ENCODE assay signal across 27 cellular contexts in genomic region chr11:127226959-127227358, GRCh38.
"Had no signal": no experiment of that assay in that cellular context is flagged by ENCODE, and none has a peak within 500 bp of the region (broad histone marks: within the 10 kb centered on the region; RNA-seq: fewer than 3 reads in every experiment).

No MANE protein-coding gene starts in this region.

- ATAC-seq: left lung; lower lobe of right lung; natural killer cell treated with Interleukin-12 subunit alpha and Interleukin-12 subunit beta and Interleukin-15 and Interleukin-18, amount 100 ng/mL, for 72 hours; stimulated activated naive B cell treated with anti-CD40 and anti-IgM and Interleukin-4, amounts not matched to agents 10 μg/mL and 1 μg/mL and 100 μg/mL, for 72 hours; stimulated activated naive CD8-positive, alpha-beta T cell treated with anti-CD3 and anti-CD28 coated beads, Interleukin-15, amount 100 ng/mL, for 72 hours; upper lobe of right lung had no signal

- H3K79me2 ChIP-seq: parathyroid adenoma had no signal

- H3K27me3 ChIP-seq: colonic mucosa, heart left ventricle, left lung, neural progenitor cell, right lobe of liver, testis, tibial nerve, upper lobe of right lung, vagina had no signal

- H3K9me3 ChIP-seq: colonic mucosa, heart left ventricle, left lung, lower lobe of right lung, prostate gland, right lobe of liver, testis, tibial nerve, upper lobe of right lung, vagina had no signal

- H3K9ac ChIP-seq: neural progenitor cell, parathyroid adenoma had no signal

- H2AFZ ChIP-seq: neural progenitor cell, parathyroid adenoma had no signal

- H3K36me3 ChIP-seq: colonic mucosa, heart left ventricle, left lung, lower lobe of right lung, neural progenitor cell, prostate gland, right lobe of liver, tibial nerve, upper lobe of right lung, vagina had no signal

- FAIRE-seq: endothelial cell of umbilical vein, frontal cortex, islet of Langerhans had no signal

- H3K4me1 ChIP-seq: colonic mucosa, left lung, lower lobe of right lung, neural progenitor cell, parathyroid adenoma, prostate gland, right lobe of liver, testis, tibial nerve, upper lobe of right lung, vagina had no signal

- H3K4me2 ChIP-seq: neural progenitor cell had no signal

- H3K27ac ChIP-seq: colonic mucosa, heart left ventricle, left lung, lower lobe of right lung, neural progenitor cell, parathyroid adenoma, prostate gland, right lobe of liver, testis, upper lobe of right lung, vagina had no signal

- H3K4me3 ChIP-seq: colonic mucosa, heart left ventricle, left lung, lower lobe of right lung, neural progenitor cell, prostate gland, right lobe of liver, testis, tibial nerve, upper lobe of right lung, vagina had no signal

- DNase-seq: colonic mucosa; dermis blood vessel endothelial cell; endodermal cell; erythroblast; heart left ventricle; hypothalamus; left lung; lower lobe of right lung; midbrain; nucleus accumbens; retina; right lobe of liver; stimulated activated CD4-positive, alpha-beta T cell treated with anti-CD3 and anti-CD28 coated beads, Interleukin-2, amount 100 ng/mL, for 24 hours; stimulated activated CD4-positive, alpha-beta T cell treated with anti-CD3 and anti-CD28 coated beads, Interleukin-4, amount 100 ng/mL, for 4 hours; stimulated activated naive B cell treated with anti-CD40 and anti-IgM and Interleukin-4, amounts not matched to agents 10 μg/mL and 1 μg/mL and 100 μg/mL, for 72 hours; stimulated activated naive CD8-positive, alpha-beta T cell treated with anti-CD3 and anti-CD28 coated beads, Interleukin-15, amount 100 ng/mL, for 72 hours; testis; upper lobe of right lung had no signal
